Comparison of ENCODE assay signal across 21 cellular contexts in genomic region chr3:63673111-63673510, GRCh38. TPM values are rescaled to one million over a fixed set of nuclear protein-coding genes. Genes with fewer than 3 reads are reported as not detected.
DNase-seq lines count a peak whose midpoint lies in the region; ATAC-seq, FAIRE-seq and TF ChIP-seq lines count a peak whose summit lies in the region.
"Had no signal": no experiment of that assay in that cellular context is flagged by ENCODE, and none has a peak within 500 bp of the region (broad histone marks: within the 10 kb centered on the region; RNA-seq: fewer than 3 reads in every experiment).

No MANE protein-coding gene starts in this region.

- DNase-seq in SIG-M5 treated with dmso at 0.1 percent for 504 hours (lab: John Stamatoyannopoulos, UW; ENCODE audit: unreplicated experiment) (peak; percentile 30), SIG-M5 (lab: John Stamatoyannopoulos, UW) (no peak), mammary epithelial cell (peak; percentile 92), prostate gland (ENCODE audit: low spot score) (peak; percentile 4), kidney (no peak), AG08396 (ENCODE audit: low spot score) (no peak), PC-9 (no peak)
- DNase-seq: Calu3; CD4-positive, alpha-beta memory T cell; DMS79 treated with DMSO at 0.1 percent for 48 hours; GF-D8; GOT3; H7; HFFc6 had no signal

- ATAC-seq in esophagus mucosa, result peak; percentile 99
- ATAC-seq: A549, HCT116, HepG2 had no signal

- FAIRE-seq in kidney (lab: Jason Lieb, UNC), result no peak
- FAIRE-seq: A549, HepG2 had no signal

- H2AFZ ChIP-seq in mammary epithelial cell (ENCODE audit: low read depth, low read length), result peak overlapping the region; percentile 37
- H2AFZ ChIP-seq in PC-9, result no peak overlapping the region

- no peak overlapping the region for H3K9ac ChIP-seq in mammary epithelial cell (ENCODE audit: insufficient read depth, low read length)
- H3K9ac ChIP-seq in kidney (ENCODE audit: low read length in 2 of 2), result no peak overlapping the region
- H3K9ac ChIP-seq: BLaER1 had no signal

- TF ChIP-seq POLR2A in prostate gland (IDR thresholded peaks at IDR 0.05), result no peak

- in situ Hi-C loops in mammary epithelial cell (cut with MboI; ENCODE audit: low sequenced_read_pairs in 2 of 2), result loop anchor here in 1 of 2 donors (25.0 kb wide), 1 partner anchor 311 kb away; no protein-coding TSS in a partner anchor

- no peaks in the 10 kb centered on the region for H3K9me2 ChIP-seq in PC-9 (ENCODE audit: insufficient read depth)

- H3K4me1 ChIP-seq in mammary epithelial cell (ENCODE audit: insufficient read depth, low read length) (peaks cover 16% of the 10 kb centered on the region), prostate gland (replicated peaks) (no peaks in the 10 kb centered on the region), kidney (ENCODE audit: control insufficient read depth in 1 of 2, insufficient read depth in 1 of 2, low read depth in 1 of 2, low read length in 2 of 2) (no peaks in the 10 kb centered on the region), PC-9 (replicated peaks; ENCODE audit: insufficient read depth) (no peaks in the 10 kb centered on the region)
- H3K4me1 ChIP-seq: A549, BLaER1 had no signal

- dilution Hi-C loops in mammary epithelial cell (cut with HindIII; ENCODE audit: low sequenced_read_pairs), result no loop called here

- H3F3A ChIP-seq in PC-9 (ENCODE audit: insufficient read depth, low read depth), result no peaks in the 10 kb centered on the region

- H4K20me1 ChIP-seq in mammary epithelial cell (ENCODE audit: insufficient read depth, low read length) (no peaks in the 10 kb centered on the region), PC-9 (ENCODE audit: insufficient read depth) (no peaks in the 10 kb centered on the region)
- H4K20me1 ChIP-seq: BLaER1 had no signal

- peak overlapping the region; percentile 22 for H3K4me2 ChIP-seq in mammary epithelial cell (ENCODE audit: insufficient read depth, low read depth, low read length)
- no peak overlapping the region for H3K4me2 ChIP-seq in PC-9
- H3K4me2 ChIP-seq: A549, BLaER1 had no signal

- H3K4me3 ChIP-seq in mammary epithelial cell (replicated peaks in 1 of 3; ENCODE audit: insufficient read depth in 1 of 3, low read depth in 2 of 3, low read length in 3 of 3), result no peak overlapping the region
- no peak overlapping the region for H3K4me3 ChIP-seq in prostate gland
- H3K4me3 ChIP-seq in kidney (ENCODE audit: low read length in 2 of 2), result no peak overlapping the region
- H3K4me3 ChIP-seq in PC-9, result no peak overlapping the region
- H3K4me3 ChIP-seq: A549, BLaER1 had no signal

- no peak for TF ChIP-seq CTCF in mammary epithelial cell (conservative IDR thresholded peaks at IDR 0.05 in 1 of 2, IDR thresholded peaks at IDR 0.05 in 1 of 2; ENCODE audit: extremely low read depth in 1 of 2, insufficient read depth in 1 of 2, low read depth in 1 of 2, low read length in 2 of 2)
- TF ChIP-seq CTCF in prostate gland (IDR thresholded peaks at IDR 0.05), result no peak
- TF ChIP-seq CTCF in kidney (IDR thresholded peaks at IDR 0.05; ENCODE audit: borderline replicate concordance, extremely low read depth, insufficient read depth), result no peak
- TF ChIP-seq CTCF in PC-9 (conservative IDR thresholded peaks at IDR 0.05), result no peak

- POLR2A ChIA-PET in PC-9 (lab: Charles Lee; ENCODE audit: unreplicated experiment), result no interaction called here

- H3K9me3 ChIP-seq in mammary epithelial cell (replicated peaks; ENCODE audit: insufficient read depth, low read length), result no peaks in the 10 kb centered on the region
- no peaks in the 10 kb centered on the region for H3K9me3 ChIP-seq in prostate gland
- H3K9me3 ChIP-seq in kidney (ENCODE audit: control insufficient read depth in 1 of 2, low read length in 2 of 2), result no peaks in the 10 kb centered on the region
- no peaks in the 10 kb centered on the region for H3K9me3 ChIP-seq in PC-9 (ENCODE audit: insufficient read depth, low read depth)
- H3K9me3 ChIP-seq: A549, BLaER1 had no signal

- H3K27ac ChIP-seq in mammary epithelial cell (ENCODE audit: insufficient read depth, low read depth, low read length) (peak overlapping the region; percentile 17), prostate gland (no peak overlapping the region), kidney (ENCODE audit: low read depth in 2 of 2, low read length in 2 of 2) (no peak overlapping the region), PC-9 (no peak overlapping the region)
- H3K27ac ChIP-seq: 22Rv1, A549, BLaER1 had no signal

- 24% methylated on average over 3 of the region's 3 CpGs for WGBS in mammary epithelial cell (ENCODE audit: low coverage, missing lambda C conversion rate)
- WGBS in prostate gland, result 49% methylated on average over 3 of the region's 3 CpGs

- H3K36me3 ChIP-seq in mammary epithelial cell (ENCODE audit: insufficient read depth, low read length) (no peaks in the 10 kb centered on the region), prostate gland (no peaks in the 10 kb centered on the region), kidney (ENCODE audit: control insufficient read depth in 1 of 2, insufficient read depth in 2 of 2, low read length in 2 of 2) (no peaks in the 10 kb centered on the region), PC-9 (ENCODE audit: low read depth) (no peaks in the 10 kb centered on the region)
- H3K36me3 ChIP-seq: BLaER1 had no signal

- H3K79me2 ChIP-seq in mammary epithelial cell (ENCODE audit: insufficient read depth, low read length) (no peaks in the 10 kb centered on the region), PC-9 (ENCODE audit: low read depth) (no peaks in the 10 kb centered on the region)

- no peaks in the 10 kb centered on the region for H3K27me3 ChIP-seq in mammary epithelial cell (ENCODE audit: insufficient read depth, low read length)
- H3K27me3 ChIP-seq in prostate gland (replicated peaks; ENCODE audit: insufficient read depth), result no peaks in the 10 kb centered on the region
- peaks cover 2% of the 10 kb centered on the region; the same call in 1 of the 2 replicates for H3K27me3 ChIP-seq in PC-9 (ENCODE audit: insufficient read depth, low read depth)
- H3K27me3 ChIP-seq: BLaER1 had no signal

- CTCF ChIA-PET in mammary epithelial cell (lab: Charles Lee; ENCODE audit: low non-redundant PET) (no interaction called here), PC-9 (lab: Charles Lee) (no interaction called here)

- intact Hi-C loops in mammary epithelial cell (cut with micrococcal nuclease) (loop anchor here (5.0 kb wide), 1 partner anchor 79 kb away; no protein-coding TSS in a partner anchor), prostate gland (cut with DNase I) (no loop called here), kidney (cut with DNase I) (no loop called here), PC-9 (cut with micrococcal nuclease; ENCODE audit: unreplicated experiment) (no loop called here)

- BruUV-seq in mammary epithelial cell (replicated peaks; lab: Mats Ljungman, UMichigan) (no TSS peak), PC-9 (replicated peaks; lab: Mats Ljungman, UMichigan) (no TSS peak)

RNA-seq across cellular contexts. Expression of gene SNTN, which starts 20.6 kb away (rescaled TPM):
- total RNA-seq in mammary epithelial cell (not detected), esophagus mucosa (not detected), prostate gland (not detected), kidney (not detected), PC-9 (2021) (not detected in 2 replicates)
- polyA plus RNA-seq in mammary epithelial cell (not detected), kidney (ENCODE audit: insufficient read depth, low read depth, low replicate concordance) (not detected)
- polyA minus RNA-seq in mammary epithelial cell, result not detected
- total RNA-seq: Calu3; CD4-positive, alpha-beta memory T cell; H7; HepG2; HFFc6 had no signal
- polyA plus RNA-seq: A549; CD14-positive monocyte; CD4-positive, alpha-beta memory T cell; HepG2 had no signal

Comparison
In these comparisons a context has a peak if more than half of its experiments do, and no peak if none do; other contexts are left out.
1. DNase-seq: peak in SIG-M5 treated with dmso at 0.1 percent for 504 hours (single experiment), mammary epithelial cell (single experiment) and prostate gland (single experiment); none in SIG-M5 (single experiment), kidney (single experiment), AG08396 (single experiment) and PC-9 (0 of 2).